In genomic region chr22:23010430-23010829, GRCh38 we compare ENCODE assay signal across 30 cellular contexts.
"Had no signal": no experiment of that assay in that cellular context is flagged by ENCODE, and none has a peak within 500 bp of the region (broad histone marks: within the 10 kb centered on the region; RNA-seq: fewer than 3 reads in every experiment).

No MANE protein-coding gene starts in this region.

- H3K4me3 ChIP-seq: neural progenitor cell, ovary, psoas muscle, right lobe of liver, skin epidermis, smooth muscle cell, spleen, suprapubic skin, testis, tibial artery, transverse colon, upper lobe of right lung, uterus had no signal

- H3K27ac ChIP-seq: neural progenitor cell, ovary, parathyroid adenoma, psoas muscle, right lobe of liver, skin epidermis, spleen, suprapubic skin, testis, tibial artery, transverse colon, upper lobe of right lung, uterus had no signal

- H3K27me3 Mint-ChIP-seq: stimulated activated memory B cell treated with anti-CD40 and anti-IgM and Interleukin-4, amounts not matched to agents 10 μg/mL and 1 μg/mL and 100 μg/mL, for 72 hours had no signal

- H3K4me1 Mint-ChIP-seq: natural killer cell, nephron, neural progenitor cell had no signal

- ATAC-seq: natural killer cell; psoas muscle; right cardiac atrium; right lobe of liver; stimulated activated memory B cell treated with anti-CD40 and anti-IgM and Interleukin-4, amounts not matched to agents 10 μg/mL and 1 μg/mL and 100 μg/mL, for 72 hours; stimulated activated naive CD8-positive, alpha-beta T cell treated with anti-CD3 and anti-CD28 coated beads, Interleukin-15, amount 100 ng/mL, for 72 hours; stimulated activated naive CD8-positive, alpha-beta T cell treated with anti-CD3 and anti-CD28 coated beads, Interleukin-15, Interleukin-2, amounts not matched to agents 100 U/mL and 50 U/mL, for 24 hours; upper lobe of right lung had no signal

- H3K27me3 ChIP-seq: ovary, right lobe of liver, spleen, suprapubic skin, testis, upper lobe of right lung, uterus had no signal

- H3K36me3 Mint-ChIP-seq: natural killer cell; neural progenitor cell; stimulated activated memory B cell treated with anti-CD40 and anti-IgM and Interleukin-4, amounts not matched to agents 10 μg/mL and 1 μg/mL and 100 μg/mL, for 72 hours; type B pancreatic cell had no signal

- H3K4me3 Mint-ChIP-seq: natural killer cell; nephron; neural progenitor cell; stimulated activated memory B cell treated with anti-CD40 and anti-IgM and Interleukin-4, amounts not matched to agents 10 μg/mL and 1 μg/mL and 100 μg/mL, for 72 hours; stimulated activated naive CD8-positive, alpha-beta T cell treated with anti-CD3 and anti-CD28 coated beads, Interleukin-15, amount 100 ng/mL, for 72 hours; type B pancreatic cell had no signal

- DNase-seq: natural killer cell; occipital lobe; ovary; posterior cingulate gyrus; psoas muscle; right cardiac atrium; right lobe of liver; spleen; stimulated activated CD4-positive, alpha-beta T cell treated with anti-CD3 and anti-CD28 coated beads, Interleukin-12 subunit alpha, Interleukin-12 subunit beta, amount 100 ng/mL, for 4 hours; stimulated activated CD4-positive, alpha-beta T cell treated with anti-CD3 and anti-CD28 coated beads, Interleukin-1b, Interleukin-23, amount 100 ng/mL, for 48 hours; stimulated activated CD4-positive, alpha-beta T cell treated with anti-CD3 and anti-CD28 coated beads, Interleukin-4, amount 100 ng/mL, for 1 hour; stimulated activated CD4-positive, alpha-beta T cell treated with anti-CD3 and anti-CD28 coated beads, Interleukin-4, amount 100 ng/mL, for 4 hours; stimulated activated CD8-positive, alpha-beta memory T cell treated with anti-CD3 and anti-CD28 coated beads, Interleukin-4, amount 100 ng/mL, for 48 hours; stimulated activated naive CD4-positive, alpha-beta T cell; stimulated activated naive CD8-positive, alpha-beta T cell treated with anti-CD3 and anti-CD28 coated beads, Interleukin-15, amount 100 ng/mL, for 72 hours; stimulated activated naive CD8-positive, alpha-beta T cell treated with anti-CD3 and anti-CD28 coated beads, Interleukin-15, Interleukin-2, amounts not matched to agents 100 U/mL and 50 U/mL, for 24 hours; substantia nigra; testis; tibial artery; transverse colon; upper lobe of right lung; uterus had no signal

- H3K4me1 ChIP-seq: neural progenitor cell, parathyroid adenoma, psoas muscle, right lobe of liver, spleen, suprapubic skin, testis, tibial artery, transverse colon, upper lobe of right lung, uterus had no signal

- H3K27ac Mint-ChIP-seq: natural killer cell; neural progenitor cell; stimulated activated memory B cell treated with anti-CD40 and anti-IgM and Interleukin-4, amounts not matched to agents 10 μg/mL and 1 μg/mL and 100 μg/mL, for 72 hours; stimulated activated naive CD8-positive, alpha-beta T cell treated with anti-CD3 and anti-CD28 coated beads, Interleukin-15, amount 100 ng/mL, for 72 hours; type B pancreatic cell had no signal

- H3K9me3 Mint-ChIP-seq: natural killer cell; nephron; neural progenitor cell; stimulated activated memory B cell treated with anti-CD40 and anti-IgM and Interleukin-4, amounts not matched to agents 10 μg/mL and 1 μg/mL and 100 μg/mL, for 72 hours; stimulated activated naive CD8-positive, alpha-beta T cell treated with anti-CD3 and anti-CD28 coated beads, Interleukin-15, amount 100 ng/mL, for 72 hours; type B pancreatic cell had no signal

- H3K36me3 ChIP-seq: neural progenitor cell, ovary, right lobe of liver, spleen, suprapubic skin, tibial artery, transverse colon, upper lobe of right lung, uterus had no signal

- H3K9me3 ChIP-seq: ovary, psoas muscle, right lobe of liver, spleen, suprapubic skin, testis, tibial artery, transverse colon, upper lobe of right lung, uterus had no signal
